In the genomic region with DNA sequence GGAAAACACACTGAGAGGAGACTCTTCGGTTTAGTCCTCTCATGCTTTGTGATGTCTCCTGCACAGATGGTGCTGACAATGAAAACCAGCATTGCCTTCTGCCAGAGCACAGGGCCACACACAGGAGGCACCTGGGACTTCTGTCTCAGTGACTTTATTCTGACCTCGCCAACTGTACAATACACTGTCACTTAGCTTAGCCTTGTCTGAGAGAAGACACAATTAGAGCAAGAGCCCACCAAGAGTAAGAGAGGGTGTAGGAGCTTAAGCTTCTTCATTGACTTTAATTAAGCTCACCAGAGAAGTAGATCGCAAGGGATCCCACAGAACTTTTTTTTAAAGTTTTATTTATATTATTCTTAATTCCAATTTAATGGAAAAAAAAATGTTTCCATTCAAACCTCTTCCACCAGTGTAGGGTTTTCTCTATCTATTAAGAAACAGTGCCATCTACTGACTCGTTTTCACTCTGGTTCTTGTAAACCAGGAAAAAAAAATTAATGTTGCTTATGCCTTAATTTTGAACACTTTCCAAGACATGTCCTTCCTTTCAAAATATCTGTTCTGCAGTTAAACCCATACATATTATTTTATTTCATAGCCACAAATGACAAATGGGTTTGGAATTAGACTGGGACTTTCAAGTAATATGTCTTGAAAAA, we compare ENCODE assay signal across 8 cellular contexts. TPM values are rescaled to one million over a fixed set of nuclear protein-coding genes. Genes with fewer than 3 reads are reported as not detected.
DNase-seq lines count a peak whose midpoint lies in the region; ATAC-seq and TF ChIP-seq lines count a peak whose summit lies in the region.
"Had no signal": no experiment of that assay in that cellular context is flagged by ENCODE, and none has a peak within 500 bp of the region (broad histone marks: within the 10 kb centered on the region; RNA-seq: fewer than 3 reads in every experiment).

No MANE protein-coding gene starts in this region.

- no peak overlapping the region for H3K4me3 Mint-ChIP-seq in osteocyte (ENCODE audit: unreplicated experiment)

- no peaks in the 10 kb centered on the region for H3K9me3 Mint-ChIP-seq in osteocyte (ENCODE audit: unreplicated experiment)

- no peak overlapping the region for H3K4me3 ChIP-seq in cardiac fibroblast (replicated peaks in 1 of 2; ENCODE audit: low read depth in 2 of 2, low read length in 2 of 2)
- H3K4me3 ChIP-seq: SJCRH30 had no signal

- H3K27ac Mint-ChIP-seq in osteocyte (ENCODE audit: unreplicated experiment), result no peak overlapping the region

- DNase-seq in NCI-H2171 treated with DMSO at 0.1 percent for 48 hours (lab: John Stamatoyannopoulos, UW) (peak; percentile 54), cardiac fibroblast (ENCODE audit: low read depth in 2 of 2) (peak; percentile 40 to 52), osteocyte (ENCODE audit: extremely low spot score, unreplicated experiment) (no peak), NOMO-1 treated with dmso at 0.1 percent for 144 hours (lab: John Stamatoyannopoulos, UW; ENCODE audit: unreplicated experiment) (no peak)

- H3K27me3 Mint-ChIP-seq in osteocyte (ENCODE audit: unreplicated experiment), result peaks cover 2% of the 10 kb centered on the region

- H3K4me1 Mint-ChIP-seq in osteocyte (ENCODE audit: unreplicated experiment), result no peaks in the 10 kb centered on the region

- ATAC-seq in GM18519 (IDR thresholded peaks at IDR 0.05; ENCODE audit: low FRiP score, unreplicated experiment) (no peak), GM21447 (IDR thresholded peaks at IDR 0.05; ENCODE audit: unreplicated experiment) (no peak)

- H3K36me3 Mint-ChIP-seq in osteocyte (ENCODE audit: unreplicated experiment), result no peaks in the 10 kb centered on the region

- TF ChIP-seq CTCF in GM12873 (IDR thresholded peaks at IDR 0.05; ENCODE audit: insufficient read depth, low read depth, low read length, missing control alignments) (peak; percentile 25), cardiac fibroblast (IDR thresholded peaks at IDR 0.05; ENCODE audit: low read depth, low read length) (peak; percentile 25), osteocyte (IDR thresholded peaks at IDR 0.05) (peak; percentile 58)

RNA-seq across cellular contexts. Expression of a gene that starts 42.4 kb away (rescaled TPM):
- total RNA-seq in osteocyte, result 42.3 and 49.4 TPM in 2 replicates

Comparison
In these comparisons a context has a peak if more than half of its experiments do, and no peak if none do; other contexts are left out.
1. DNase-seq: peak in NCI-H2171 treated with DMSO at 0.1 percent for 48 hours (single experiment) and cardiac fibroblast (2 of 2); none in osteocyte (single experiment) and NOMO-1 treated with dmso at 0.1 percent for 144 hours (single experiment).
2. Peak in every context shown above with its lines, with median percentiles within 50 percentile points of each other: CTCF ChIP-seq.